ENCODE assay signal across 22 cellular contexts in the genomic region with DNA sequence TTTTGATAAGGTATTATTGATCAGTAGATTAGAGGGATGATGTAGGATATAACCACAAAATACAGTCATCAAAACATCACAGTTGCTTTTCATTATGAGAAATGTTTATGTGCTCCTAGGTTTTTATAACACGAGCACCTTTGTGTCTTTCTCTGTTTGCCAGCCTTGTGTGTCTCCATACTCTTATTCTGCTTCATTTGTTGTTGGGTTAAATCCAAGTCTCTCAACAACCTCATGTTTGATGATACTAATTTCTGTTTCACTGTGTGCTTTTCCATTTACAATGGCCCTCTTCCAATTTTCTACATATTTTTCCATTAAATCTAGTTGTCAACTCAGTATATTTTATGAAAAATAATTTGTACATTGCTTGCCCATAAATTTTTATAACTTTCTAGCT.
"Had no signal": no experiment of that assay in that cellular context is flagged by ENCODE, and none has a peak within 500 bp of the region (broad histone marks: within the 10 kb centered on the region; RNA-seq: fewer than 3 reads in every experiment).

No MANE protein-coding gene starts in this region.

- DNase-seq: activated CD4-positive, alpha-beta memory T cell treated with anti-CD3 and anti-CD28 coated beads, Interleukin-2, amount 10 ng/mL, durations not matched to agents 7 days and 5 days; activated CD4-positive, alpha-beta T cell treated with anti-CD3 and anti-CD28 coated beads for 48 hours; activated gamma-delta T cell; activated naive CD4-positive, alpha-beta T cell treated with anti-CD3 and anti-CD28 coated beads, Interleukin-2, amount 50 U/mL, for 16 hours; activated naive CD8-positive, alpha-beta T cell treated with anti-CD3 and anti-CD28 coated beads, Interleukin-2, amount 50 U/mL, for 24 hours; cerebellar nuclear complex; head of caudate nucleus; hypothalamus; left ventricle myocardium superior; mammary epithelial cell; naive thymus-derived CD8-positive, alpha-beta T cell; retina; sigmoid colon; stimulated activated CD4-positive, alpha-beta T cell treated with anti-CD3 and anti-CD28 coated beads, Interleukin-15, amount 100 ng/mL, for 24 hours; transverse colon; uterus had no signal

- H3K4me3 Mint-ChIP-seq: activated CD4-positive, alpha-beta memory T cell treated with anti-CD3 and anti-CD28 coated beads, Interleukin-2, amount 10 ng/mL, durations not matched to agents 7 days and 5 days; activated naive CD8-positive, alpha-beta T cell treated with anti-CD3 and anti-CD28 coated beads, Interleukin-2, amount 50 U/mL, for 24 hours; activated T-helper 1 cell treated with anti-CD3 and anti-CD28 coated beads, Interleukin-12 subunit alpha, Interleukin-12 subunit beta, Interleukin-2, Interleukin-4 antibody, amounts not matched to agents 30 ng/mL and 10 ng/mL and 1 ng/mL, durations not matched to agents 14 hours and 24 hours and 36 hours; mesothelial cell of epicardium; naive thymus-derived CD8-positive, alpha-beta T cell; neural progenitor cell; stimulated activated memory B cell treated with anti-CD40 and anti-IgM and Interleukin-4, amounts not matched to agents 10 μg/mL and 1 μg/mL and 100 μg/mL, for 72 hours had no signal

- H3K27me3 Mint-ChIP-seq: stimulated activated memory B cell treated with anti-CD40 and anti-IgM and Interleukin-4, amounts not matched to agents 10 μg/mL and 1 μg/mL and 100 μg/mL, for 72 hours had no signal

- H3K27ac Mint-ChIP-seq: activated CD4-positive, alpha-beta memory T cell treated with anti-CD3 and anti-CD28 coated beads, Interleukin-2, amount 10 ng/mL, durations not matched to agents 7 days and 5 days; activated naive CD8-positive, alpha-beta T cell treated with anti-CD3 and anti-CD28 coated beads, Interleukin-2, amount 50 U/mL, for 24 hours; activated T-helper 1 cell treated with anti-CD3 and anti-CD28 coated beads, Interleukin-12 subunit alpha, Interleukin-12 subunit beta, Interleukin-2, Interleukin-4 antibody, amounts not matched to agents 30 ng/mL and 10 ng/mL and 1 ng/mL, durations not matched to agents 14 hours and 24 hours and 36 hours; mesothelial cell of epicardium; naive thymus-derived CD8-positive, alpha-beta T cell; neural progenitor cell; stimulated activated memory B cell treated with anti-CD40 and anti-IgM and Interleukin-4, amounts not matched to agents 10 μg/mL and 1 μg/mL and 100 μg/mL, for 72 hours had no signal

- H3K27ac ChIP-seq: coronary artery, esophagus muscularis mucosa, neural progenitor cell, sigmoid colon, transverse colon, uterus had no signal

- H3K4me1 Mint-ChIP-seq: activated CD4-positive, alpha-beta memory T cell treated with anti-CD3 and anti-CD28 coated beads, Interleukin-2, amount 10 ng/mL, durations not matched to agents 7 days and 5 days; activated naive CD8-positive, alpha-beta T cell treated with anti-CD3 and anti-CD28 coated beads, Interleukin-2, amount 50 U/mL, for 24 hours; mesothelial cell of epicardium; naive thymus-derived CD8-positive, alpha-beta T cell had no signal

- ATAC-seq: activated naive CD8-positive, alpha-beta T cell treated with anti-CD3 and anti-CD28 coated beads, Interleukin-2, amount 50 U/mL, for 24 hours; left ventricle myocardium superior; naive thymus-derived CD8-positive, alpha-beta T cell; stimulated activated memory B cell treated with anti-CD40 and anti-IgM and Interleukin-4, amounts not matched to agents 10 μg/mL and 1 μg/mL and 100 μg/mL, for 72 hours had no signal

- H3K9me3 Mint-ChIP-seq: activated CD4-positive, alpha-beta memory T cell treated with anti-CD3 and anti-CD28 coated beads, Interleukin-2, amount 10 ng/mL, durations not matched to agents 7 days and 5 days; activated naive CD8-positive, alpha-beta T cell treated with anti-CD3 and anti-CD28 coated beads, Interleukin-2, amount 50 U/mL, for 24 hours; activated T-helper 1 cell treated with anti-CD3 and anti-CD28 coated beads, Interleukin-12 subunit alpha, Interleukin-12 subunit beta, Interleukin-2, Interleukin-4 antibody, amounts not matched to agents 30 ng/mL and 10 ng/mL and 1 ng/mL, durations not matched to agents 14 hours and 24 hours and 36 hours; mesothelial cell of epicardium; naive thymus-derived CD8-positive, alpha-beta T cell; stimulated activated memory B cell treated with anti-CD40 and anti-IgM and Interleukin-4, amounts not matched to agents 10 μg/mL and 1 μg/mL and 100 μg/mL, for 72 hours had no signal

- H3K36me3 Mint-ChIP-seq: mesothelial cell of epicardium; naive thymus-derived CD8-positive, alpha-beta T cell; neural progenitor cell had no signal
